In genomic region chr9:112020680-112021596, GRCh38 we compare ENCODE assay signal across 8 cellular contexts.
DNase-seq lines count a peak whose midpoint lies in the region; ATAC-seq, FAIRE-seq and TF ChIP-seq lines count a peak whose summit lies in the region.

No MANE protein-coding gene starts in this region.

- H3K4me1 ChIP-seq in SK-N-SH (ENCODE audit: control insufficient read depth in 1 of 2, insufficient read depth in 2 of 2, low read depth in 1 of 2, low read length in 1 of 2) (no peaks in the 10 kb centered on the region), HepG2 (ENCODE audit: insufficient read depth, low read length) (peaks cover 19% of the 10 kb centered on the region)

- CTCF ChIA-PET in SK-N-SH (lab: Yijun Ruan, JAX) (interaction anchor here (0.6 to 2.0 kb wide), 4 partner anchors 20 to 262 kb away, joined by 3 to 6 read pairs (median 4); no protein-coding TSS in a partner anchor), HepG2 (lab: Yijun Ruan, JAX; ENCODE audit: low intra/inter-chr PET ratio, low total read pairs) (no interaction called here)

- no peak for TF ChIP-seq CTCF in SK-N-SH (IDR thresholded peaks at IDR 0.05)
- TF ChIP-seq CTCF in HepG2 (CRISPR knock-in tag; IDR thresholded peaks at IDR 0.05): no peak
- TF ChIP-seq CTCF in GM20000 (IDR thresholded peaks at IDR 0.05; ENCODE audit: extremely low read depth, missing control alignments): no peak

- no peak for TF ChIP-seq POLR2A in HepG2 (IDR thresholded peaks at IDR 0.05; ENCODE audit: insufficient read depth in 1 of 2, low read depth in 2 of 2, low read length in 2 of 2)

- TF ChIP-seq RAD21 in SK-N-SH (IDR thresholded peaks at IDR 0.05; ENCODE audit: low read length): no peak
- TF ChIP-seq RAD21 in HepG2 (CRISPR knock-in tag; IDR thresholded peaks at IDR 0.05): no peak

- no peak for FAIRE-seq in HepG2 (lab: Jason Lieb, UNC)

- H3K4me3 ChIP-seq in SK-N-SH (ENCODE audit: low read depth in 2 of 2, low read length in 1 of 2) (no peak overlapping the region), HepG2 (replicated peaks in 1 of 3; ENCODE audit: insufficient read depth in 1 of 3, low read depth in 2 of 3, low read length in 3 of 3) (no peak overlapping the region)

- POLR2A ChIA-PET in SK-N-SH (lab: Yijun Ruan, JAX) (no interaction called here), HepG2 (lab: Yijun Ruan, JAX) (interaction anchor here (0.8 kb wide), 1 partner anchor 9 kb away, joined by 3 read pairs; no protein-coding TSS in a partner anchor)

- in situ Hi-C loops in HepG2 (cut with HindIII; ENCODE audit: extremely low pct_ligation_motif_present, low pct_unique_long_range_greater_than_20kb): no loop called here

- H2AFZ ChIP-seq in SK-N-SH (ENCODE audit: low read depth) (no peak overlapping the region), HepG2 (ENCODE audit: low read length) (no peak overlapping the region)

- TF ChIP-seq EP300 in SK-N-SH (IDR thresholded peaks at IDR 0.05; ENCODE audit: borderline replicate concordance in 1 of 2, low read depth in 1 of 2, low read length in 1 of 2) (peak in 1 of 2 experiments; percentile 75; a peak in 2 of 4 replicates), HepG2 (IDR thresholded peaks at IDR 0.05; ENCODE audit: low read depth in 2 of 2, low read length in 2 of 2) (peak in 1 of 2 experiments; percentile 21; a peak in 1 of 4 replicates), HepG2 (CRISPR knock-in tag; IDR thresholded peaks at IDR 0.05; ENCODE audit: borderline replicate concordance) (no peak)

- no peaks in the 10 kb centered on the region for H3K9me2 ChIP-seq in SK-N-SH

- no peaks in the 10 kb centered on the region for H3K27me3 ChIP-seq in SK-N-SH (ENCODE audit: insufficient read depth)
- H3K27me3 ChIP-seq in HepG2 (ENCODE audit: control insufficient read depth in 1 of 2, insufficient read depth in 2 of 2, low read length in 2 of 2): no peaks in the 10 kb centered on the region

- peak overlapping the region; percentile 21; the same call in 1 of the 2 replicates for H3K9ac ChIP-seq in SK-N-SH
- H3K9ac ChIP-seq in HepG2 (ENCODE audit: insufficient read depth, low read depth, low read length): no peak overlapping the region

- H3K4me2 ChIP-seq in SK-N-SH (no peak overlapping the region), HepG2 (ENCODE audit: low read depth, low read length) (0 out of 2 replicates have a peak overlapping the region, but pooled peaks have one; percentile 10)

- no peaks in the 10 kb centered on the region for H4K20me1 ChIP-seq in SK-N-SH (ENCODE audit: insufficient read depth)
- no peaks in the 10 kb centered on the region for H4K20me1 ChIP-seq in HepG2 (ENCODE audit: insufficient read depth, low read length)

- H3K9me3 ChIP-seq in SK-N-SH (no peaks in the 10 kb centered on the region), HepG2 (ENCODE audit: low read length) (no peaks in the 10 kb centered on the region)

- intact Hi-C loops in HepG2 (cut with micrococcal nuclease; ENCODE audit: unreplicated experiment): no loop called here

- no TSS peak for BruUV-seq in HepG2 (replicated peaks; lab: Mats Ljungman, UMichigan)

- ATAC-seq in GM18502 (IDR thresholded peaks at IDR 0.05; ENCODE audit: poor library complexity, unreplicated experiment) (peak; percentile 45), HG02610 (IDR thresholded peaks at IDR 0.05; ENCODE audit: unreplicated experiment) (peak; percentile 66), HepG2 (no peak; the same call in 2 of the 3 replicates), GM19328 (IDR thresholded peaks at IDR 0.05; ENCODE audit: unreplicated experiment) (no peak)

- H3K27ac ChIP-seq in SK-N-SH (ENCODE audit: low read depth in 2 of 2, low read length in 1 of 2): peak overlapping the region in 1 of 2 experiments; percentile 67; a peak in 2 of 4 replicates
- no peak overlapping the region for H3K27ac ChIP-seq in HepG2 (ENCODE audit: extremely low read length, insufficient read depth, low read length)

- H3K36me3 ChIP-seq in SK-N-SH (replicated peaks in 1 of 2; ENCODE audit: control insufficient read depth in 1 of 2, insufficient read depth in 2 of 2, low read length in 1 of 2) (no peaks in the 10 kb centered on the region), HepG2 (replicated peaks in 1 of 2; ENCODE audit: control insufficient read depth in 1 of 2, insufficient read depth in 2 of 2, low read length in 2 of 2) (no peaks in the 10 kb centered on the region)

- 64% methylated on average over 12 of the region's 12 CpGs for WGBS in SK-N-SH (ENCODE audit: low lambda C conversion rate)
- WGBS in HepG2 (ENCODE audit: low lambda C conversion rate): 58% methylated on average over 12 of the region's 12 CpGs

- H3K79me2 ChIP-seq in SK-N-SH (ENCODE audit: insufficient read depth) (no peaks in the 10 kb centered on the region), HepG2 (ENCODE audit: insufficient read depth, low read length) (no peaks in the 10 kb centered on the region)

- H3F3A ChIP-seq in SK-N-SH (replicated peaks; ENCODE audit: insufficient read depth): no peaks in the 10 kb centered on the region

- DNase-seq in SK-N-SH: no peak
- DNase-seq in HepG2 (ENCODE audit: low spot score): peak; percentile 13
- no peak for DNase-seq in stimulated activated CD8-positive, alpha-beta memory T cell treated with anti-CD3 and anti-CD28 coated beads, Interleukin-4, amount 100 ng/mL, for 48 hours
- DNase-seq in GM20000 (ENCODE audit: low spot score): no peak
- no peak for DNase-seq in AG08396 (ENCODE audit: low spot score)

TF ChIP-seq in SK-N-SH, 30 proteins besides CTCF, POLR2A, EP300 and RAD21 (continues in another document):
- peak; percentile 94 for TF ChIP-seq FOSL2 (IDR thresholded peaks at IDR 0.05; ENCODE audit: borderline replicate concordance, low read depth)
- TF ChIP-seq ZBTB33 (IDR thresholded peaks at IDR 0.05; ENCODE audit: borderline replicate concordance, low read depth): 0 out of 2 replicates have a peak, but pooled peaks have one; percentile 26
- no peak for TF ChIP-seq TAF1 (IDR thresholded peaks at IDR 0.05; ENCODE audit: borderline replicate concordance, low read depth, low read length)
- peak; percentile 84 for TF ChIP-seq PBX3 (IDR thresholded peaks at IDR 0.05)
- TF ChIP-seq FOXJ3 (CRISPR knock-in tag; IDR thresholded peaks at IDR 0.05): no peak
- peak; percentile 82 for TF ChIP-seq JUND (IDR thresholded peaks at IDR 0.05)
- TF ChIP-seq RXRA (IDR thresholded peaks at IDR 0.05; ENCODE audit: borderline replicate concordance, low read depth): peak; percentile 77

TF ChIP-seq in HepG2, 621 proteins besides CTCF, POLR2A, EP300 and RAD21 (continues in another document):
- 0 out of 2 replicates have a peak, but pooled peaks have one; percentile 33 for TF ChIP-seq HNF1A (IDR thresholded peaks at IDR 0.05; ENCODE audit: low read depth)
- no peak for TF ChIP-seq HNF1A (CRISPR knock-in tag; IDR thresholded peaks at IDR 0.05; ENCODE audit: borderline replicate concordance)
- TF ChIP-seq ZNF770 (CRISPR knock-in tag; IDR thresholded peaks at IDR 0.05): 0 out of 2 replicates have a peak, but pooled peaks have one; percentile 30
- no peak for TF ChIP-seq TFDP2 (CRISPR knock-in tag; IDR thresholded peaks at IDR 0.05)

Comparison
In these comparisons a context has a peak if more than half of its experiments do, and no peak if none do; other contexts are left out.
1. ATAC-seq: peak in GM18502 (single experiment) and HG02610 (single experiment); none in HepG2 (single experiment) and GM19328 (single experiment).